In the genomic region with DNA sequence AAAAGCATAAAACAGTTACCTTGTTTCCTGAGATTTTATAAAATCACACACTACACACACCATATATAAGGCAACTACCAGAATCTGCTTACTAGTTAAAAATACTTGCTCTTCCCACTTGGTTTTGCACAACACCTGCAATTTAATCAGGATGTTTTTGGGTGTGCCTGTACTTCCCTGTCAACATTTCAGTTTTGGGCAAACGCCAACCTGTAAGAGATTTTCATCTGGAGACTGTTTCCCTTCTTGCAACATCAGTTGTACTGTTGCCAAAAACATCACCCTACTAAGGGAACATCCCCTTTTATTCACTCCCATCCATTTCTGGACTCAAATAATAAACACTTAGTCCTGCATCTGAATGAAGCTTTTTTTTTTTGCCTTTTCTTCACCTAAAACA, we compare ENCODE assay signal across 10 cellular contexts.
DNase-seq lines count a peak whose midpoint lies in the region; ATAC-seq, FAIRE-seq and TF ChIP-seq lines count a peak whose summit lies in the region.
"Had no signal": no experiment of that assay in that cellular context is flagged by ENCODE, and none has a peak within 500 bp of the region (broad histone marks: within the 10 kb centered on the region; RNA-seq: fewer than 3 reads in every experiment).

No MANE protein-coding gene starts in this region.

- H3K4me1 ChIP-seq in astrocyte (ENCODE audit: insufficient read depth, low read length) (no peaks in the 10 kb centered on the region), GM23338 (ENCODE audit: insufficient read depth) (no peaks in the 10 kb centered on the region)

- H3K9me3 Mint-ChIP-seq in astrocyte (ENCODE audit: unreplicated experiment): no peaks in the 10 kb centered on the region
- no peaks in the 10 kb centered on the region for H3K9me3 Mint-ChIP-seq in GM23338

- H3K27me3 ChIP-seq in MG63: no peaks in the 10 kb centered on the region
- H3K27me3 ChIP-seq in astrocyte (ENCODE audit: insufficient read depth, low read length): no peaks in the 10 kb centered on the region
- no peaks in the 10 kb centered on the region for H3K27me3 ChIP-seq in GM23338 (ENCODE audit: insufficient read depth)

- H3K27ac Mint-ChIP-seq in astrocyte (ENCODE audit: unreplicated experiment) (no peak overlapping the region), GM23338 (no peak overlapping the region)

- H3K9me3 ChIP-seq in MG63 (no peaks in the 10 kb centered on the region), astrocyte (ENCODE audit: insufficient read depth, low read depth, low read length) (no peaks in the 10 kb centered on the region)

- H3K4me3 Mint-ChIP-seq in astrocyte (ENCODE audit: unreplicated experiment): no peak overlapping the region
- no peak overlapping the region for H3K4me3 Mint-ChIP-seq in GM23338

- H4K20me1 ChIP-seq in astrocyte (ENCODE audit: insufficient read depth, low read length): no peaks in the 10 kb centered on the region
- H4K20me1 ChIP-seq in GM23338 (replicated peaks; ENCODE audit: insufficient read depth): no peaks in the 10 kb centered on the region

- FAIRE-seq in astrocyte (lab: Jason Lieb, UNC): no peak

- H3K36me3 Mint-ChIP-seq in astrocyte (ENCODE audit: low read depth, unreplicated experiment): no peaks in the 10 kb centered on the region
- H3K36me3 Mint-ChIP-seq in GM23338 (ENCODE audit: low read depth): no peaks in the 10 kb centered on the region

- no peaks in the 10 kb centered on the region for H3F3A ChIP-seq in GM23338 (replicated peaks; ENCODE audit: low read depth)

- H3K4me3 ChIP-seq in MG63 (no peak overlapping the region), astrocyte (ENCODE audit: insufficient read depth, low read depth, low read length) (no peak overlapping the region), GM23338 (no peak overlapping the region)

- H3K79me2 ChIP-seq in astrocyte (ENCODE audit: insufficient read depth, low read length) (no peaks in the 10 kb centered on the region), GM23338 (replicated peaks; ENCODE audit: insufficient read depth) (no peaks in the 10 kb centered on the region)

- ATAC-seq in GM21360 (IDR thresholded peaks at IDR 0.05; ENCODE audit: unreplicated experiment): no peak
- ATAC-seq in GM23338: no peak

- no peaks in the 10 kb centered on the region for H3K36me3 ChIP-seq in MG63
- no peaks in the 10 kb centered on the region for H3K36me3 ChIP-seq in astrocyte (ENCODE audit: insufficient read depth, low read length)
- H3K36me3 ChIP-seq in GM23338 (ENCODE audit: insufficient read depth): no peaks in the 10 kb centered on the region

- H2AFZ ChIP-seq in astrocyte (ENCODE audit: low read depth, low read length): no peak overlapping the region
- H2AFZ ChIP-seq in GM23338: no peak overlapping the region

- no peak overlapping the region for H3K9ac ChIP-seq in astrocyte (ENCODE audit: low read length)

- no peaks in the 10 kb centered on the region for H3K9me2 ChIP-seq in GM23338 (ENCODE audit: insufficient read depth)

- H3K27me3 Mint-ChIP-seq in astrocyte (ENCODE audit: low read depth, unreplicated experiment) (no peaks in the 10 kb centered on the region), GM23338 (ENCODE audit: insufficient read depth, low read depth, poor library complexity) (no peaks in the 10 kb centered on the region)

- H3K27ac ChIP-seq in astrocyte (ENCODE audit: low read depth, low read length): no peak overlapping the region
- H3K27ac ChIP-seq in GM23338 (ENCODE audit: low read depth): no peak overlapping the region

- no peak for TF ChIP-seq CTCF in astrocyte (IDR thresholded peaks at IDR 0.05; ENCODE audit: insufficient read depth, low read depth, low read length)
- no peak for TF ChIP-seq CTCF in GM20000 (IDR thresholded peaks at IDR 0.05; ENCODE audit: extremely low read depth, missing control alignments)
- TF ChIP-seq CTCF in GM23338 (conservative IDR thresholded peaks at IDR 0.05; ENCODE audit: low read depth in 2 of 2): no peak

- H3K4me2 ChIP-seq in astrocyte (ENCODE audit: low read length) (no peak overlapping the region), GM23338 (no peak overlapping the region)

- H3K4me1 Mint-ChIP-seq in astrocyte (ENCODE audit: low read depth, unreplicated experiment) (peaks cover 5% of the 10 kb centered on the region), GM23338 (peaks cover 5% of the 10 kb centered on the region; the same call in 2 of the 3 replicates)

- DNase-seq in COR-L47 (lab: John Stamatoyannopoulos, UW): peak; percentile 67
- peak; percentile 8 for DNase-seq in MG63
- DNase-seq in astrocyte (ENCODE audit: low read depth): peak; percentile 64
- DNase-seq in medulla oblongata (ENCODE audit: extremely low spot score): peak; percentile 72
- DNase-seq in GM20000 (ENCODE audit: low spot score): no peak
- no peak for DNase-seq in GM23338 (ENCODE audit: low spot score)
- no peak for DNase-seq in activated CD8-positive, alpha-beta memory T cell treated with anti-CD3 and anti-CD28 coated beads for 24 hours
- DNase-seq: aorta, NCI-H446 treated with DMSO at 0.1 percent for 48 hours had no signal

TF ChIP-seq in GM23338, 12 proteins besides CTCF, POLR2A, EP300 and RAD21 (continues in another document):
- TF ChIP-seq EZH2phosphoT487 (IDR thresholded peaks at IDR 0.05; ENCODE audit: unreplicated experiment) (no peak), ZNF331 (CRISPR knock-in tag; IDR thresholded peaks at IDR 0.05; ENCODE audit: low read depth) (no peak), EZH2 (IDR thresholded peaks at IDR 0.05; ENCODE audit: low read depth, unreplicated experiment) (no peak), NANOG (IDR thresholded peaks at IDR 0.05; ENCODE audit: borderline replicate concordance) (no peak), ZNF114 (CRISPR knock-in tag; IDR thresholded peaks at IDR 0.05) (no peak), JUNB (IDR thresholded peaks at IDR 0.05; ENCODE audit: unreplicated experiment) (no peak), STAT1 (IDR thresholded peaks at IDR 0.05; ENCODE audit: unreplicated experiment) (no peak), POLR2AphosphoS5 (IDR thresholded peaks at IDR 0.05; ENCODE audit: low read depth) (no peak), CREB1 (CRISPR knock-in tag; IDR thresholded peaks at IDR 0.05; ENCODE audit: low read depth) (no peak)
- TF ChIP-seq, protein P1, sequence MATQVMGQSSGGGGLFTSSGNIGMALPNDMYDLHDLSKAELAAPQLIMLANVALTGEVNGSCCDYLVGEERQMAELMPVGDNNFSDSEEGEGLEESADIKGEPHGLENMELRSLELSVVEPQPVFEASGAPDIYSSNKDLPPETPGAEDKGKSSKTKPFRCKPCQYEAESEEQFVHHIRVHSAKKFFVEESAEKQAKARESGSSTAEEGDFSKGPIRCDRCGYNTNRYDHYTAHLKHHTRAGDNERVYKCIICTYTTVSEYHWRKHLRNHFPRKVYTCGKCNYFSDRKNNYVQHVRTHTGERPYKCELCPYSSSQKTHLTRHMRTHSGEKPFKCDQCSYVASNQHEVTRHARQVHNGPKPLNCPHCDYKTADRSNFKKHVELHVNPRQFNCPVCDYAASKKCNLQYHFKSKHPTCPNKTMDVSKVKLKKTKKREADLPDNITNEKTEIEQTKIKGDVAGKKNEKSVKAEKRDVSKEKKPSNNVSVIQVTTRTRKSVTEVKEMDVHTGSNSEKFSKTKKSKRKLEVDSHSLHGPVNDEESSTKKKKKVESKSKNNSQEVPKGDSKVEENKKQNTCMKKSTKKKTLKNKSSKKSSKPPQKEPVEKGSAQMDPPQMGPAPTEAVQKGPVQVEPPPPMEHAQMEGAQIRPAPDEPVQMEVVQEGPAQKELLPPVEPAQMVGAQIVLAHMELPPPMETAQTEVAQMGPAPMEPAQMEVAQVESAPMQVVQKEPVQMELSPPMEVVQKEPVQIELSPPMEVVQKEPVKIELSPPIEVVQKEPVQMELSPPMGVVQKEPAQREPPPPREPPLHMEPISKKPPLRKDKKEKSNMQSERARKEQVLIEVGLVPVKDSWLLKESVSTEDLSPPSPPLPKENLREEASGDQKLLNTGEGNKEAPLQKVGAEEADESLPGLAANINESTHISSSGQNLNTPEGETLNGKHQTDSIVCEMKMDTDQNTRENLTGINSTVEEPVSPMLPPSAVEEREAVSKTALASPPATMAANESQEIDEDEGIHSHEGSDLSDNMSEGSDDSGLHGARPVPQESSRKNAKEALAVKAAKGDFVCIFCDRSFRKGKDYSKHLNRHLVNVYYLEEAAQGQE (IDR thresholded peaks at IDR 0.05; ENCODE audit: unreplicated experiment): no peak
- TF ChIP-seq, protein P2, sequence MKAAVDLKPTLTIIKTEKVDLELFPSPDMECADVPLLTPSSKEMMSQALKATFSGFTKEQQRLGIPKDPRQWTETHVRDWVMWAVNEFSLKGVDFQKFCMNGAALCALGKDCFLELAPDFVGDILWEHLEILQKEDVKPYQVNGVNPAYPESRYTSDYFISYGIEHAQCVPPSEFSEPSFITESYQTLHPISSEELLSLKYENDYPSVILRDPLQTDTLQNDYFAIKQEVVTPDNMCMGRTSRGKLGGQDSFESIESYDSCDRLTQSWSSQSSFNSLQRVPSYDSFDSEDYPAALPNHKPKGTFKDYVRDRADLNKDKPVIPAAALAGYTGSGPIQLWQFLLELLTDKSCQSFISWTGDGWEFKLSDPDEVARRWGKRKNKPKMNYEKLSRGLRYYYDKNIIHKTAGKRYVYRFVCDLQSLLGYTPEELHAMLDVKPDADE (IDR thresholded peaks at IDR 0.05): no peak

Comparison
In these comparisons a context has a peak if more than half of its experiments do, and no peak if none do; other contexts are left out.
1. DNase-seq: peak in COR-L47 (single experiment), MG63 (single experiment), astrocyte (single experiment) and medulla oblongata (single experiment); none in GM20000 (single experiment), GM23338 (single experiment) and activated CD8-positive, alpha-beta memory T cell treated with anti-CD3 and anti-CD28 coated beads for 24 hours (single experiment).